1 cellular context compared by ENCODE assay signal in the genomic region with DNA sequence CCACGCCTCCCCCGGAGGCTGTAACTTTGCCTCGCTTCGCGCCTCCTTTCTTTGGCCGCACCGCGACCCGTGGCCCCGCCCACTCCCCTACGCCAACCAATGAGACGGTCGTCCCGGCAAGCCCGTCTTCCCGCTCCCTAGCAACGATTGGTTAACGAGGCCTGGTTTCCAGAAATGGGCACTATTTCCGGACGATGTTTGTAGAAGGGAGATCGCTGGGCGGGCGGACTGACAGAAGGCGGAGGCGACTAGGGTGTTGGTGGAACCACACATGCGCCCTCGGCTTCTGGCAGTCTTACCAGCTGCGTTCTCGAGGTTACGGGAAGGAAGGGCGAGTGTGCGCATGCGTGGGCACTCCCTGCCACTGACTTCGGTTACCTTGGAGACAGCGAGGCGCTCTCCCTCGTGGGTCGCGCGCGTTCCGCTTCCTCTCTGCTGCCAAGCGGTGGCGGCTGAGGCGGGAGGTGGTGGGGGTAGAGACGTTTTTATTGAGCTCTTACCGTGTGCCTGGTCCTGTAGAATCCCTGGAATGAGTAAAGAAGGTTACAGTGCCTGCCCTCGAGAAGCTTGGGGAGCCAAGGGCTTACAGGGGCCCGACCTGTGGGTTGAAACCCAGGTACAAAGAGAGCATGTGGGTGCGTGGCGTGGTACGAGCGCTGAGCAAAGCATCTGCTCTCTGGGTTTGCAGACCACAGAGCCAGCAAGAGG.
TF ChIP-seq lines count a peak whose summit lies in the region.

No MANE protein-coding gene starts in this region.

TF ChIP-seq in HepG2, 621 proteins besides CTCF, POLR2A, EP300 and RAD21 (continued from another document and continues in another):
- TF ChIP-seq, protein P1, sequence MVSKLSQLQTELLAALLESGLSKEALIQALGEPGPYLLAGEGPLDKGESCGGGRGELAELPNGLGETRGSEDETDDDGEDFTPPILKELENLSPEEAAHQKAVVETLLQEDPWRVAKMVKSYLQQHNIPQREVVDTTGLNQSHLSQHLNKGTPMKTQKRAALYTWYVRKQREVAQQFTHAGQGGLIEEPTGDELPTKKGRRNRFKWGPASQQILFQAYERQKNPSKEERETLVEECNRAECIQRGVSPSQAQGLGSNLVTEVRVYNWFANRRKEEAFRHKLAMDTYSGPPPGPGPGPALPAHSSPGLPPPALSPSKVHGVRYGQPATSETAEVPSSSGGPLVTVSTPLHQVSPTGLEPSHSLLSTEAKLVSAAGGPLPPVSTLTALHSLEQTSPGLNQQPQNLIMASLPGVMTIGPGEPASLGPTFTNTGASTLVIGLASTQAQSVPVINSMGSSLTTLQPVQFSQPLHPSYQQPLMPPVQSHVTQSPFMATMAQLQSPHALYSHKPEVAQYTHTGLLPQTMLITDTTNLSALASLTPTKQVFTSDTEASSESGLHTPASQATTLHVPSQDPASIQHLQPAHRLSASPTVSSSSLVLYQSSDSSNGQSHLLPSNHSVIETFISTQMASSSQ (IDR thresholded peaks at IDR 0.05; ENCODE audit: low read depth) = no peak
- TF ChIP-seq, protein P1 (CRISPR knock-in tag; IDR thresholded peaks at IDR 0.05; ENCODE audit: borderline replicate concordance) = no peak
- TF ChIP-seq FOXP1 (IDR thresholded peaks at IDR 0.05) (no peak), FOXP1 (CRISPR knock-in tag; IDR thresholded peaks at IDR 0.05) (0 out of 2 replicates have a peak, but pooled peaks have one; percentile 27), SRSF9 (IDR thresholded peaks at IDR 0.05; ENCODE audit: borderline replicate concordance, insufficient read depth, low read depth, low read length, poor library complexity, severe bottlenecking) (no peak), EZH2 (conservative IDR thresholded peaks at IDR 0.05; ENCODE audit: low read depth, low read length) (no peak), ZNF775 (CRISPR knock-in tag; IDR thresholded peaks at IDR 0.05; ENCODE audit: borderline replicate concordance) (no peak), ZNF18 (CRISPR knock-in tag; IDR thresholded peaks at IDR 0.05; ENCODE audit: insufficient replicate concordance) (no peak), ARHGAP35 (CRISPR knock-in tag; IDR thresholded peaks at IDR 0.05; ENCODE audit: borderline replicate concordance) (no peak; the same call in 1 of the 2 replicates), ZNF704 (CRISPR knock-in tag; IDR thresholded peaks at IDR 0.05; ENCODE audit: borderline replicate concordance) (no peak; the same call in 1 of the 2 replicates), ZNF83 (CRISPR knock-in tag; IDR thresholded peaks at IDR 0.05; ENCODE audit: borderline replicate concordance) (0 out of 2 replicates have a peak, but pooled peaks have one; percentile 10), SMYD3 (CRISPR knock-in tag; IDR thresholded peaks at IDR 0.05) (no peak), HNRNPH1 (optimal IDR thresholded peaks at IDR 0.05; ENCODE audit: low read depth, low read length) (no peak), ZNF773 (CRISPR knock-in tag; IDR thresholded peaks at IDR 0.05; ENCODE audit: borderline replicate concordance) (no peak), AKAP8 (CRISPR knock-in tag; IDR thresholded peaks at IDR 0.05) (no peak), RNF219 (CRISPR knock-in tag; IDR thresholded peaks at IDR 0.05) (no peak), GZF1 (CRISPR knock-in tag; IDR thresholded peaks at IDR 0.05) (0 out of 2 replicates have a peak, but pooled peaks have one; percentile 49), FOXO1 (CRISPR knock-in tag; IDR thresholded peaks at IDR 0.05) (peak; percentile 44; the same call in 1 of the 2 replicates), ZNF780A (CRISPR knock-in tag; IDR thresholded peaks at IDR 0.05) (no peak), MEIS1 (CRISPR knock-in tag; IDR thresholded peaks at IDR 0.05; ENCODE audit: borderline replicate concordance) (peak; percentile 92; the same call in 1 of the 2 replicates), ZNF792 (CRISPR knock-in tag; IDR thresholded peaks at IDR 0.05) (peak; percentile 63; the same call in 1 of the 2 replicates), ZFP82 (CRISPR knock-in tag; IDR thresholded peaks at IDR 0.05; ENCODE audit: borderline replicate concordance) (no peak), SOX13 (IDR thresholded peaks at IDR 0.05) (no peak), SOX13 (CRISPR knock-in tag; conservative IDR thresholded peaks at IDR 0.05 in 1 of 2, IDR thresholded peaks at IDR 0.05 in 1 of 2) (no peak; a peak in 1 of 4 replicates), ESRRA (CRISPR knock-in tag; IDR thresholded peaks at IDR 0.05; ENCODE audit: low read depth) (no peak)
- TF ChIP-seq, protein P2, sequence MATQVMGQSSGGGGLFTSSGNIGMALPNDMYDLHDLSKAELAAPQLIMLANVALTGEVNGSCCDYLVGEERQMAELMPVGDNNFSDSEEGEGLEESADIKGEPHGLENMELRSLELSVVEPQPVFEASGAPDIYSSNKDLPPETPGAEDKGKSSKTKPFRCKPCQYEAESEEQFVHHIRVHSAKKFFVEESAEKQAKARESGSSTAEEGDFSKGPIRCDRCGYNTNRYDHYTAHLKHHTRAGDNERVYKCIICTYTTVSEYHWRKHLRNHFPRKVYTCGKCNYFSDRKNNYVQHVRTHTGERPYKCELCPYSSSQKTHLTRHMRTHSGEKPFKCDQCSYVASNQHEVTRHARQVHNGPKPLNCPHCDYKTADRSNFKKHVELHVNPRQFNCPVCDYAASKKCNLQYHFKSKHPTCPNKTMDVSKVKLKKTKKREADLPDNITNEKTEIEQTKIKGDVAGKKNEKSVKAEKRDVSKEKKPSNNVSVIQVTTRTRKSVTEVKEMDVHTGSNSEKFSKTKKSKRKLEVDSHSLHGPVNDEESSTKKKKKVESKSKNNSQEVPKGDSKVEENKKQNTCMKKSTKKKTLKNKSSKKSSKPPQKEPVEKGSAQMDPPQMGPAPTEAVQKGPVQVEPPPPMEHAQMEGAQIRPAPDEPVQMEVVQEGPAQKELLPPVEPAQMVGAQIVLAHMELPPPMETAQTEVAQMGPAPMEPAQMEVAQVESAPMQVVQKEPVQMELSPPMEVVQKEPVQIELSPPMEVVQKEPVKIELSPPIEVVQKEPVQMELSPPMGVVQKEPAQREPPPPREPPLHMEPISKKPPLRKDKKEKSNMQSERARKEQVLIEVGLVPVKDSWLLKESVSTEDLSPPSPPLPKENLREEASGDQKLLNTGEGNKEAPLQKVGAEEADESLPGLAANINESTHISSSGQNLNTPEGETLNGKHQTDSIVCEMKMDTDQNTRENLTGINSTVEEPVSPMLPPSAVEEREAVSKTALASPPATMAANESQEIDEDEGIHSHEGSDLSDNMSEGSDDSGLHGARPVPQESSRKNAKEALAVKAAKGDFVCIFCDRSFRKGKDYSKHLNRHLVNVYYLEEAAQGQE (IDR thresholded peaks at IDR 0.05; ENCODE audit: borderline replicate concordance in 1 of 2, low read depth in 1 of 2, low read length in 2 of 2) = no peak
- TF ChIP-seq, protein P3, sequence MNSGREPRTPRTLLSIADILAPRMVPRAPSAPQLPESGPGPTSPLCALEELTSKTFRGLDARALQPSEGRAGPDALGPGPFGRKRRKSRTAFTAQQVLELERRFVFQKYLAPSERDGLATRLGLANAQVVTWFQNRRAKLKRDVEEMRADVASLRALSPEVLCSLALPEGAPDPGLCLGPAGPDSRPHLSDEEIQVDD (CRISPR knock-in tag; IDR thresholded peaks at IDR 0.05; ENCODE audit: borderline replicate concordance) = peak; percentile 96
- TF ChIP-seq, protein P4, sequence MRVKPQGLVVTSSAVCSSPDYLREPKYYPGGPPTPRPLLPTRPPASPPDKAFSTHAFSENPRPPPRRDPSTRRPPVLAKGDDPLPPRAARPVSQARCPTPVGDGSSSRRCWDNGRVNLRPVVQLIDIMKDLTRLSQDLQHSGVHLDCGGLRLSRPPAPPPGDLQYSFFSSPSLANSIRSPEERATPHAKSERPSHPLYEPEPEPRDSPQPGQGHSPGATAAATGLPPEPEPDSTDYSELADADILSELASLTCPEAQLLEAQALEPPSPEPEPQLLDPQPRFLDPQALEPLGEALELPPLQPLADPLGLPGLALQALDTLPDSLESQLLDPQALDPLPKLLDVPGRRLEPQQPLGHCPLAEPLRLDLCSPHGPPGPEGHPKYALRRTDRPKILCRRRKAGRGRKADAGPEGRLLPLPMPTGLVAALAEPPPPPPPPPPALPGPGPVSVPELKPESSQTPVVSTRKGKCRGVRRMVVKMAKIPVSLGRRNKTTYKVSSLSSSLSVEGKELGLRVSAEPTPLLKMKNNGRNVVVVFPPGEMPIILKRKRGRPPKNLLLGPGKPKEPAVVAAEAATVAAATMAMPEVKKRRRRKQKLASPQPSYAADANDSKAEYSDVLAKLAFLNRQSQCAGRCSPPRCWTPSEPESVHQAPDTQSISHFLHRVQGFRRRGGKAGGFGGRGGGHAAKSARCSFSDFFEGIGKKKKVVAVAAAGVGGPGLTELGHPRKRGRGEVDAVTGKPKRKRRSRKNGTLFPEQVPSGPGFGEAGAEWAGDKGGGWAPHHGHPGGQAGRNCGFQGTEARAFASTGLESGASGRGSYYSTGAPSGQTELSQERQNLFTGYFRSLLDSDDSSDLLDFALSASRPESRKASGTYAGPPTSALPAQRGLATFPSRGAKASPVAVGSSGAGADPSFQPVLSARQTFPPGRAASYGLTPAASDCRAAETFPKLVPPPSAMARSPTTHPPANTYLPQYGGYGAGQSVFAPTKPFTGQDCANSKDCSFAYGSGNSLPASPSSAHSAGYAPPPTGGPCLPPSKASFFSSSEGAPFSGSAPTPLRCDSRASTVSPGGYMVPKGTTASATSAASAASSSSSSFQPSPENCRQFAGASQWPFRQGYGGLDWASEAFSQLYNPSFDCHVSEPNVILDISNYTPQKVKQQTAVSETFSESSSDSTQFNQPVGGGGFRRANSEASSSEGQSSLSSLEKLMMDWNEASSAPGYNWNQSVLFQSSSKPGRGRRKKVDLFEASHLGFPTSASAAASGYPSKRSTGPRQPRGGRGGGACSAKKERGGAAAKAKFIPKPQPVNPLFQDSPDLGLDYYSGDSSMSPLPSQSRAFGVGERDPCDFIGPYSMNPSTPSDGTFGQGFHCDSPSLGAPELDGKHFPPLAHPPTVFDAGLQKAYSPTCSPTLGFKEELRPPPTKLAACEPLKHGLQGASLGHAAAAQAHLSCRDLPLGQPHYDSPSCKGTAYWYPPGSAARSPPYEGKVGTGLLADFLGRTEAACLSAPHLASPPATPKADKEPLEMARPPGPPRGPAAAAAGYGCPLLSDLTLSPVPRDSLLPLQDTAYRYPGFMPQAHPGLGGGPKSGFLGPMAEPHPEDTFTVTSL (CRISPR knock-in tag; IDR thresholded peaks at IDR 0.05; ENCODE audit: borderline replicate concordance) = no peak
